11 cellular contexts compared by ENCODE assay signal in the genomic region with DNA sequence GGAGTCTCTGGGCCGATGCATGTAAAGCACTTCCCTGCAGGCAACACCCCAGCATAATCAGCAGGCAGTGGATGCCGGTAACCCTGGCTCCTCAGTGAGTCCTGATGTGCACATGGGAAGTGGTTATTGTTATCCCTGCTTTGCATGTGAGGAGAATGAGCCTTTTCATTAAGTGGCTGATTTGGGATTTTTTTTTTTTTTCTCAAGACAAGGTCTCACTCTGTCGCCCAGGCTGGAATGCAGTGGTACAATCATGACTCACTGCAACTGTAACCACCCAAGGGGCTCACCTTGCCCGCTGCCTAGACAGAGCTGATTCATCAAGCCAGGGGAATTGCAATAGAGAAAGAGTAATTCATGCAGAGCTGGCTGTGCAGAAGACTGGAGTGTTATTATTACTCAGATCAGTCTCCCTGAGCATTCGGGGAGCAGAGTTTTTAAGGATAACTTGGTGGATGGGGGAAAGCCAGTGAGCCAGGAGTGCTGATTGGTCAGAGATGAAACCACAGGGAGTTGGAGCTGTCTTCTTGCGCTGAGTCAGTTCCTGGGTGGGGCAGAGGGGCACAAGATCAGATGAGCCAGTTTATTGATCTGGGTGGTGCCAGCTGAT.
DNase-seq lines count a peak whose midpoint lies in the region; ATAC-seq and TF ChIP-seq lines count a peak whose summit lies in the region.
"Had no signal": no experiment of that assay in that cellular context is flagged by ENCODE, and none has a peak within 500 bp of the region (broad histone marks: within the 10 kb centered on the region; RNA-seq: fewer than 3 reads in every experiment).

No MANE protein-coding gene starts in this region.

- no peaks in the 10 kb centered on the region for H3K27me3 Mint-ChIP-seq in WTC11 (ENCODE audit: low read depth)
- no peaks in the 10 kb centered on the region for H3K27me3 Mint-ChIP-seq in endodermal cell (ENCODE audit: insufficient read depth)

- H3K36me3 Mint-ChIP-seq in WTC11: no peaks in the 10 kb centered on the region
- no peaks in the 10 kb centered on the region for H3K36me3 Mint-ChIP-seq in endodermal cell (ENCODE audit: low read depth)

- POLR2A ChIA-PET in AG04449 (lab: Yijun Ruan, JAX): interaction anchor here (1.0 kb wide), 1 partner anchor 27 kb away, joined by 3 read pairs; no protein-coding TSS in a partner anchor
- POLR2A ChIA-PET in WTC11 (lab: Charles Lee): no interaction called here

- H4K20me1 ChIP-seq in hepatocyte (ENCODE audit: insufficient read depth, poor library complexity, severe bottlenecking): no peaks in the 10 kb centered on the region

- no peak overlapping the region for H2AFZ ChIP-seq in hepatocyte

- H3K9me3 ChIP-seq in hepatocyte (ENCODE audit: low read depth): no peaks in the 10 kb centered on the region
- no peaks in the 10 kb centered on the region for H3K9me3 ChIP-seq in endodermal cell (ENCODE audit: control insufficient read depth, low read length)
- H3K9me3 ChIP-seq: esophagus muscularis mucosa had no signal

- H3K27me3 ChIP-seq in hepatocyte (no peaks in the 10 kb centered on the region), endodermal cell (ENCODE audit: control insufficient read depth, insufficient read depth, low read length, poor library complexity, severe bottlenecking) (no peaks in the 10 kb centered on the region)
- H3K27me3 ChIP-seq: esophagus muscularis mucosa had no signal

- no peaks in the 10 kb centered on the region for H3K36me3 ChIP-seq in hepatocyte (replicated peaks; ENCODE audit: insufficient read depth, low read depth)
- H3K36me3 ChIP-seq in endodermal cell (ENCODE audit: control insufficient read depth, insufficient read depth, low read length): no peaks in the 10 kb centered on the region
- H3K36me3 ChIP-seq: esophagus muscularis mucosa had no signal

- H3K4me1 ChIP-seq in hepatocyte (ENCODE audit: insufficient read depth): peaks cover 6% of the 10 kb centered on the region
- peaks cover 7% of the 10 kb centered on the region for H3K4me1 ChIP-seq in endodermal cell (ENCODE audit: control insufficient read depth, insufficient read depth, low read length)
- H3K4me1 ChIP-seq: esophagus muscularis mucosa had no signal

- H3K27ac ChIP-seq in hepatocyte: peak overlapping the region; percentile 13
- no peak overlapping the region for H3K27ac ChIP-seq in endodermal cell (ENCODE audit: low read depth, low read length)
- H3K27ac ChIP-seq: esophagus muscularis mucosa had no signal

- ATAC-seq in WTC11 (peak; percentile 62), HG03280 (IDR thresholded peaks at IDR 0.05; ENCODE audit: unreplicated experiment) (no peak), GM18520 (IDR thresholded peaks at IDR 0.05; ENCODE audit: unreplicated experiment) (no peak)

- DNase-seq in AG04449 (ENCODE audit: low read depth, low spot score) (peak; percentile 40), HPDE6-E6E7 (ENCODE audit: extremely low spot score) (peak; percentile 25), WTC11 (ENCODE audit: low spot score) (no peak), hepatocyte (ENCODE audit: low spot score) (peak; percentile 46), endodermal cell (no peak), NCI-H1930 (lab: John Stamatoyannopoulos, UW) (no peak)
- DNase-seq: activated T-cell treated with anti-CD3 and anti-CD28 coated beads, Interleukin-2, amount 50 U/mL, for 1 hour had no signal

- H3K27ac Mint-ChIP-seq in WTC11 (no peak overlapping the region), endodermal cell (no peak overlapping the region)
- H3K27ac Mint-ChIP-seq: nephron had no signal

- no peak overlapping the region for H3K9ac ChIP-seq in endodermal cell (ENCODE audit: extremely low read depth, low read length, poor library complexity, severe bottlenecking)

- TF ChIP-seq CTCF in AG04449 (IDR thresholded peaks at IDR 0.05; ENCODE audit: insufficient read depth, low read length, missing control alignments): no peak
- TF ChIP-seq CTCF in WTC11 (IDR thresholded peaks at IDR 0.05): no peak
- no peak for TF ChIP-seq CTCF in hepatocyte (IDR thresholded peaks at IDR 0.05; ENCODE audit: poor library complexity)
- no peak for TF ChIP-seq CTCF in endodermal cell (conservative IDR thresholded peaks at IDR 0.05)

- H3K4me2 ChIP-seq in hepatocyte: peak overlapping the region; percentile 8

- no peaks in the 10 kb centered on the region for H3K9me3 Mint-ChIP-seq in WTC11
- no peaks in the 10 kb centered on the region for H3K9me3 Mint-ChIP-seq in endodermal cell
- H3K9me3 Mint-ChIP-seq: nephron had no signal

- no peaks in the 10 kb centered on the region for H3K79me2 ChIP-seq in hepatocyte

- H3K4me1 Mint-ChIP-seq in WTC11 (peaks cover 11% of the 10 kb centered on the region), endodermal cell (peaks cover 16% of the 10 kb centered on the region)
- H3K4me1 Mint-ChIP-seq: nephron had no signal

- no peak overlapping the region for H3K4me3 Mint-ChIP-seq in WTC11
- H3K4me3 Mint-ChIP-seq in endodermal cell: no peak overlapping the region
- H3K4me3 Mint-ChIP-seq: nephron had no signal

- 61% methylated on average over 6 of the region's 6 CpGs for WGBS in hepatocyte (ENCODE audit: low lambda C conversion rate, missing lambda C conversion rate)
- 80 to 87% methylated on average over 4 to 6 of the region's 6 CpGs for WGBS in endodermal cell (ENCODE audit: insufficient coverage in 1 of 2, insufficient read length in 1 of 2), 2 experiments

- no peaks in the 10 kb centered on the region for H3K9me2 ChIP-seq in hepatocyte (replicated peaks; ENCODE audit: insufficient read depth)

- CTCF ChIA-PET in AG04449 (lab: Yijun Ruan, JAX): interaction anchor here (1.0 kb wide), 1 partner anchor 212 kb away, joined by 3 read pairs; no protein-coding TSS in a partner anchor
- CTCF ChIA-PET in WTC11 (lab: Charles Lee): no interaction called here

- H3K4me3 ChIP-seq in AG04449 (ENCODE audit: low read depth, low read length): peak overlapping the region; percentile 9; the same call in 1 of the 2 replicates
- no peak overlapping the region for H3K4me3 ChIP-seq in hepatocyte
- no peak overlapping the region for H3K4me3 ChIP-seq in endodermal cell (ENCODE audit: low read length)
- H3K4me3 ChIP-seq: esophagus muscularis mucosa had no signal

TF ChIP-seq in WTC11, 78 proteins besides CTCF, POLR2A, EP300 and RAD21:
- TF ChIP-seq NFATC4 (CRISPR knock-in tag; IDR thresholded peaks at IDR 0.05) (no peak), SMAD3 (CRISPR knock-in tag; IDR thresholded peaks at IDR 0.05; ENCODE audit: borderline replicate concordance) (no peak), ZNF671 (CRISPR knock-in tag; IDR thresholded peaks at IDR 0.05) (no peak), MXD4 (CRISPR knock-in tag; IDR thresholded peaks at IDR 0.05; ENCODE audit: borderline replicate concordance) (no peak), ESRRA (CRISPR knock-in tag; IDR thresholded peaks at IDR 0.05; ENCODE audit: borderline replicate concordance) (no peak)
- TF ChIP-seq, protein P1, sequence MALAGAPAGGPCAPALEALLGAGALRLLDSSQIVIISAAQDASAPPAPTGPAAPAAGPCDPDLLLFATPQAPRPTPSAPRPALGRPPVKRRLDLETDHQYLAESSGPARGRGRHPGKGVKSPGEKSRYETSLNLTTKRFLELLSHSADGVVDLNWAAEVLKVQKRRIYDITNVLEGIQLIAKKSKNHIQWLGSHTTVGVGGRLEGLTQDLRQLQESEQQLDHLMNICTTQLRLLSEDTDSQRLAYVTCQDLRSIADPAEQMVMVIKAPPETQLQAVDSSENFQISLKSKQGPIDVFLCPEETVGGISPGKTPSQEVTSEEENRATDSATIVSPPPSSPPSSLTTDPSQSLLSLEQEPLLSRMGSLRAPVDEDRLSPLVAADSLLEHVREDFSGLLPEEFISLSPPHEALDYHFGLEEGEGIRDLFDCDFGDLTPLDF (CRISPR knock-in tag; IDR thresholded peaks at IDR 0.05): no peak
- TF ChIP-seq, protein P2, sequence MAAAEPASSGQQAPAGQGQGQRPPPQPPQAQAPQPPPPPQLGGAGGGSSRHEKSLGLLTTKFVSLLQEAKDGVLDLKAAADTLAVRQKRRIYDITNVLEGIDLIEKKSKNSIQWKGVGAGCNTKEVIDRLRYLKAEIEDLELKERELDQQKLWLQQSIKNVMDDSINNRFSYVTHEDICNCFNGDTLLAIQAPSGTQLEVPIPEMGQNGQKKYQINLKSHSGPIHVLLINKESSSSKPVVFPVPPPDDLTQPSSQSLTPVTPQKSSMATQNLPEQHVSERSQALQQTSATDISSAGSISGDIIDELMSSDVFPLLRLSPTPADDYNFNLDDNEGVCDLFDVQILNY (CRISPR knock-in tag; IDR thresholded peaks at IDR 0.05): no peak
- TF ChIP-seq, protein P3, sequence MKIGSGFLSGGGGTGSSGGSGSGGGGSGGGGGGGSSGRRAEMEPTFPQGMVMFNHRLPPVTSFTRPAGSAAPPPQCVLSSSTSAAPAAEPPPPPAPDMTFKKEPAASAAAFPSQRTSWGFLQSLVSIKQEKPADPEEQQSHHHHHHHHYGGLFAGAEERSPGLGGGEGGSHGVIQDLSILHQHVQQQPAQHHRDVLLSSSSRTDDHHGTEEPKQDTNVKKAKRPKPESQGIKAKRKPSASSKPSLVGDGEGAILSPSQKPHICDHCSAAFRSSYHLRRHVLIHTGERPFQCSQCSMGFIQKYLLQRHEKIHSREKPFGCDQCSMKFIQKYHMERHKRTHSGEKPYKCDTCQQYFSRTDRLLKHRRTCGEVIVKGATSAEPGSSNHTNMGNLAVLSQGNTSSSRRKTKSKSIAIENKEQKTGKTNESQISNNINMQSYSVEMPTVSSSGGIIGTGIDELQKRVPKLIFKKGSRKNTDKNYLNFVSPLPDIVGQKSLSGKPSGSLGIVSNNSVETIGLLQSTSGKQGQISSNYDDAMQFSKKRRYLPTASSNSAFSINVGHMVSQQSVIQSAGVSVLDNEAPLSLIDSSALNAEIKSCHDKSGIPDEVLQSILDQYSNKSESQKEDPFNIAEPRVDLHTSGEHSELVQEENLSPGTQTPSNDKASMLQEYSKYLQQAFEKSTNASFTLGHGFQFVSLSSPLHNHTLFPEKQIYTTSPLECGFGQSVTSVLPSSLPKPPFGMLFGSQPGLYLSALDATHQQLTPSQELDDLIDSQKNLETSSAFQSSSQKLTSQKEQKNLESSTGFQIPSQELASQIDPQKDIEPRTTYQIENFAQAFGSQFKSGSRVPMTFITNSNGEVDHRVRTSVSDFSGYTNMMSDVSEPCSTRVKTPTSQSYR (CRISPR knock-in tag; IDR thresholded peaks at IDR 0.05): no peak
TF ChIP-seq in WTC11: peak in this region for 0.

Comparison
In these comparisons a context has a peak if more than half of its experiments do, and no peak if none do; other contexts are left out.
1. DNase-seq: peak in AG04449 (single experiment), HPDE6-E6E7 (single experiment) and hepatocyte (single experiment); none in WTC11 (single experiment), endodermal cell (single experiment) and NCI-H1930 (0 of 2).